8 cellular contexts compared by ENCODE assay signal in the genomic region with DNA sequence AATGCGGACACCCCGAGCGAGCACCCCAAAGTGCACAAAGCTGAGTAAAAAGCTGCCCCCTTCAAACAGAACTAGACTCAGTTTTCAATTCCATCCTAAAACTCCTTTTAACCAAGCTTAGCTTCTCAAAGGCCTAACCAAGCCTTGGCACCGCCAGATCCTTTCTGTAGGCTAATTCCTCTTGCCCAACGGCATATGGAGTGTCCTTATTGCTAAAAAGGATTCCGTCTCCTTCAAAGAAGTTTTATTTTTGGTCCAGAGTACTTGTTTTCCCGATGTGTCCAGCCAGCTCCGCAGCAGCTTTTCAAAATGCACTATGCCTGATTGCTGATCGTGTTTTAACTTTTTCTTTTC. TPM values are rescaled to one million over a fixed set of nuclear protein-coding genes. Genes with fewer than 3 reads are reported as not detected.
DNase-seq lines count a peak whose midpoint lies in the region; ATAC-seq and TF ChIP-seq lines count a peak whose summit lies in the region.

No MANE protein-coding gene starts in this region.

- H3K27ac ChIP-seq in right cardiac atrium (ENCODE audit: low read length) (peak overlapping the region; percentile 99), mammary epithelial cell (ENCODE audit: insufficient read depth, low read depth, low read length) (peak overlapping the region; percentile 96), muscle layer of duodenum (ENCODE audit: low read length) (peak overlapping the region; percentile 100), vagina (peak overlapping the region; percentile 98)

- dilution Hi-C loops in mammary epithelial cell (cut with HindIII; ENCODE audit: low sequenced_read_pairs): no loop called here

- in situ Hi-C loops in mammary epithelial cell (cut with MboI; ENCODE audit: low sequenced_read_pairs in 2 of 2): loop anchor here (5.0 to 25.0 kb wide), 3 partner anchors 38 to 262 kb away; a partner anchor contains a TSS

- CTCF ChIA-PET in mammary epithelial cell (lab: Charles Lee; ENCODE audit: low non-redundant PET): no interaction called here

- peaks cover 16% of the 10 kb centered on the region for H3K36me3 ChIP-seq in mammary epithelial cell (ENCODE audit: insufficient read depth, low read length)
- peaks cover 20 to 28% of the 10 kb centered on the region in 2 donors for H3K36me3 ChIP-seq in muscle layer of duodenum (ENCODE audit: control insufficient read depth in 1 of 2, insufficient read depth in 2 of 2, low read length in 2 of 2)
- no peaks in the 10 kb centered on the region for H3K36me3 ChIP-seq in vagina

- intact Hi-C loops in right cardiac atrium (cut with DNase I) (loop anchor here (5.0 to 10.0 kb wide), 6 partner anchors 33 to 262 kb away; no protein-coding TSS in a partner anchor), left ventricle myocardium superior (cut with micrococcal nuclease) (loop anchor here (5.0 kb wide), 1 partner anchor 33 kb away; no protein-coding TSS in a partner anchor), mammary epithelial cell (cut with micrococcal nuclease) (loop anchor here (10.0 kb wide), 2 partner anchors 400 to 490 kb away; a partner anchor contains a TSS), vagina (cut with DNase I) (loop anchor here (5.0 kb wide), 1 partner anchor 157 kb away; no protein-coding TSS in a partner anchor)

- H3K4me1 ChIP-seq in right cardiac atrium (ENCODE audit: control insufficient read depth, insufficient read depth, low read length) (peaks cover 7% of the 10 kb centered on the region), mammary epithelial cell (ENCODE audit: insufficient read depth, low read length) (peaks cover 49% of the 10 kb centered on the region), muscle layer of duodenum (ENCODE audit: control insufficient read depth in 1 of 2, insufficient read depth in 2 of 2, low read length in 2 of 2) (peaks cover 23 to 38% of the 10 kb centered on the region in 2 donors), vagina (peaks cover 82% of the 10 kb centered on the region)

- peak overlapping the region; percentile 77 for H3K4me2 ChIP-seq in mammary epithelial cell (ENCODE audit: insufficient read depth, low read depth, low read length)

- H3K9me3 ChIP-seq in right cardiac atrium (ENCODE audit: control insufficient read depth, low read length): no peaks in the 10 kb centered on the region
- H3K9me3 ChIP-seq in mammary epithelial cell (replicated peaks; ENCODE audit: insufficient read depth, low read length): no peaks in the 10 kb centered on the region
- no peaks in the 10 kb centered on the region for H3K9me3 ChIP-seq in muscle layer of duodenum (ENCODE audit: control insufficient read depth in 1 of 2, low read length in 2 of 2)
- H3K9me3 ChIP-seq in vagina: no peaks in the 10 kb centered on the region

- TF ChIP-seq CTCF in mammary epithelial cell (conservative IDR thresholded peaks at IDR 0.05 in 1 of 2, IDR thresholded peaks at IDR 0.05 in 1 of 2; ENCODE audit: extremely low read depth in 1 of 2, insufficient read depth in 1 of 2, low read depth in 1 of 2, low read length in 2 of 2) (no peak), vagina (IDR thresholded peaks at IDR 0.05) (no peak)

- no peaks in the 10 kb centered on the region for H3K27me3 ChIP-seq in right cardiac atrium (ENCODE audit: control insufficient read depth, insufficient read depth)
- no peaks in the 10 kb centered on the region for H3K27me3 ChIP-seq in mammary epithelial cell (ENCODE audit: insufficient read depth, low read length)
- no peaks in the 10 kb centered on the region for H3K27me3 ChIP-seq in muscle layer of duodenum (ENCODE audit: low read depth, low read length)
- no peaks in the 10 kb centered on the region for H3K27me3 ChIP-seq in vagina

- H3K4me3 ChIP-seq in right cardiac atrium (ENCODE audit: low read length) (peak overlapping the region; percentile 41), mammary epithelial cell (replicated peaks in 1 of 3; ENCODE audit: insufficient read depth in 1 of 3, low read depth in 2 of 3, low read length in 3 of 3) (peak overlapping the region; percentile 21 to 99 (median 41)), muscle layer of duodenum (ENCODE audit: low read depth in 1 of 2, low read length in 2 of 2) (peak overlapping the region; percentile 68 to 99), vagina (peak overlapping the region; percentile 19 to 76)

- peak overlapping the region; percentile 100 for H3K9ac ChIP-seq in mammary epithelial cell (ENCODE audit: insufficient read depth, low read length)

- no peak overlapping the region for H2AFZ ChIP-seq in mammary epithelial cell (ENCODE audit: low read depth, low read length)

- H4K20me1 ChIP-seq in mammary epithelial cell (ENCODE audit: insufficient read depth, low read length): no peaks in the 10 kb centered on the region

- TF ChIP-seq POLR2A in vagina (IDR thresholded peaks at IDR 0.05): no peak

- peaks cover 51% of the 10 kb centered on the region for H3K79me2 ChIP-seq in mammary epithelial cell (ENCODE audit: insufficient read depth, low read length)

- WGBS in right cardiac atrium: 25% methylated on average over 9 of the region's 9 CpGs
- 56% methylated on average over 9 of the region's 9 CpGs for WGBS in mammary epithelial cell (ENCODE audit: low coverage, missing lambda C conversion rate)

- BruUV-seq in mammary epithelial cell (replicated peaks; lab: Mats Ljungman, UMichigan): no TSS peak

- ATAC-seq in right cardiac atrium (no peak), left ventricle myocardium superior (no peak), GM21381 (IDR thresholded peaks at IDR 0.05; ENCODE audit: unreplicated experiment) (no peak)

- DNase-seq in right cardiac atrium: no peak
- DNase-seq in left ventricle myocardium superior: no peak
- DNase-seq in mammary epithelial cell: no peak
- no peak for DNase-seq in vagina (ENCODE audit: extremely low spot score in 2 of 2)
- no peak for DNase-seq in germinal center (ENCODE audit: low spot score)
- DNase-seq in NCI-H226: no peak

RNA-seq across cellular contexts. Expression of a gene that starts 5.3 kb away (rescaled TPM):
- total RNA-seq in right cardiac atrium (10 to 100 TPM; 33.6 to 65.9 (median 39.2) TPM), left ventricle myocardium superior (26.8 TPM), mammary epithelial cell (10 to 100 TPM; 61.7 to 78.7 TPM), vagina (347 TPM)
- polyA plus RNA-seq in right cardiac atrium (22.9 TPM), mammary epithelial cell (40.8 TPM)
- 105 TPM for polyA minus RNA-seq in mammary epithelial cell
